ENCODE assay signal across 13 cellular contexts in the genomic region with DNA sequence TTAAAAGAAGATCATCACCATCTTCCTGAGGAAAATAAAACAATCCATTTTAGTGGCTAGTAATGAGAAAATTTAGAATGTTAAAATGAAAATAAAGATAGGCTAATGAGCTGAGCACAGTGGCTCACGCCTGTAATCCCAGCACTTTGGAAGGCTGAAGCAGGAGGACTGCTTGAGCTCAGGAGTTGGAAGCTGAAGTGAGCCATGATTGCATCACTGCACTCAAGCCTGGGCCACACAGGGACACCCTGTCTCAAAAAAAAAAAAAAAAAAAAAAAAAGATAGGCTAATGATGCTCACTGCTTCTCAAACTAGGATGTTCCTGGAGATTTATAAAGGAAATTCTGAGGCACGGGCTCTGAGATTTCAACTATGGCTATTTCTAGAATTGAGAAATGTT. TPM values are rescaled to one million over a fixed set of nuclear protein-coding genes. Genes with fewer than 3 reads are reported as not detected.
DNase-seq lines count a peak whose midpoint lies in the region; ATAC-seq and TF ChIP-seq lines count a peak whose summit lies in the region.
"Had no signal": no experiment of that assay in that cellular context is flagged by ENCODE, and none has a peak within 500 bp of the region (broad histone marks: within the 10 kb centered on the region; RNA-seq: fewer than 3 reads in every experiment).

No MANE protein-coding gene starts in this region.

- H3K4me1 ChIP-seq in right cardiac atrium (ENCODE audit: control insufficient read depth, insufficient read depth, low read length) (no peaks in the 10 kb centered on the region), left ventricle myocardium inferior (no peaks in the 10 kb centered on the region), MM.1S (ENCODE audit: low read length) (peaks cover 14% of the 10 kb centered on the region), testis (no peaks in the 10 kb centered on the region)
- H3K4me1 ChIP-seq: BE2C had no signal

- no peaks in the 10 kb centered on the region for H4K20me1 ChIP-seq in MM.1S (ENCODE audit: insufficient read depth, low read length)

- H3K79me2 ChIP-seq in MM.1S (ENCODE audit: low read length): no peaks in the 10 kb centered on the region

- H2AFZ ChIP-seq in MM.1S (ENCODE audit: low read length): no peak overlapping the region

- in situ Hi-C loops in GM13976 (cut with MboI; ENCODE audit: low sequenced_read_pairs, unreplicated experiment): no loop called here

- H3K4me3 ChIP-seq in right cardiac atrium (ENCODE audit: low read length): no peak overlapping the region
- no peak overlapping the region for H3K4me3 ChIP-seq in left ventricle myocardium inferior
- no peak overlapping the region for H3K4me3 ChIP-seq in MM.1S (ENCODE audit: low read length)
- no peak overlapping the region for H3K4me3 ChIP-seq in testis

- peaks cover 89% of the 10 kb centered on the region for H3K36me3 ChIP-seq in left ventricle myocardium inferior
- no peaks in the 10 kb centered on the region for H3K36me3 ChIP-seq in MM.1S (replicated peaks; ENCODE audit: insufficient read depth, low read length)
- H3K36me3 ChIP-seq in testis (ENCODE audit: low read depth, missing control alignments): no peaks in the 10 kb centered on the region
- H3K36me3 ChIP-seq: BE2C had no signal

- H3K9me3 ChIP-seq in right cardiac atrium (ENCODE audit: control insufficient read depth, low read length): no peaks in the 10 kb centered on the region
- no peaks in the 10 kb centered on the region for H3K9me3 ChIP-seq in left ventricle myocardium inferior (replicated peaks)
- H3K9me3 ChIP-seq in MM.1S (replicated peaks; ENCODE audit: insufficient read depth, low read length): no peaks in the 10 kb centered on the region
- no peaks in the 10 kb centered on the region for H3K9me3 ChIP-seq in testis
- H3K9me3 ChIP-seq: BE2C had no signal

- peak overlapping the region; percentile 74; the same call in 1 of the 2 replicates for H3K4me2 ChIP-seq in MM.1S (ENCODE audit: low read depth, low read length)

- intact Hi-C loops in right cardiac atrium (cut with DNase I): no loop called here
- intact Hi-C loops in left ventricle myocardium inferior (cut with micrococcal nuclease): no loop called here
- intact Hi-C loops in testis (cut with DNase I; ENCODE audit: low total_unique reads): no loop called here

- 77% methylated on average over 2 of the region's 2 CpGs for WGBS in right cardiac atrium
- WGBS in testis, 2 donors: 91 to 95% methylated on average over 2 of the region's 2 CpGs

- no peak for TF ChIP-seq POLR2A in testis (IDR thresholded peaks at IDR 0.05)

- H3K9me2 ChIP-seq in MM.1S (replicated peaks; ENCODE audit: insufficient read depth, low read length): no peaks in the 10 kb centered on the region

- no peak overlapping the region for H3K9ac ChIP-seq in MM.1S (ENCODE audit: low read length)

- no peak overlapping the region for H3K27ac ChIP-seq in right cardiac atrium (ENCODE audit: low read length)
- H3K27ac ChIP-seq in left ventricle myocardium inferior (replicated peaks): no peak overlapping the region
- no peak overlapping the region for H3K27ac ChIP-seq in MM.1S (ENCODE audit: low read length)
- H3K27ac ChIP-seq in testis: no peak overlapping the region

- ATAC-seq in right cardiac atrium (peak; percentile 42 to 62), GM18861 (IDR thresholded peaks at IDR 0.05; ENCODE audit: unreplicated experiment) (no peak)

- DNase-seq in right cardiac atrium (no peak), left ventricle myocardium inferior (no peak), MM.1S (no peak), fibroblast of peridontal ligament (ENCODE audit: extremely low read depth) (peak; percentile 12), testis (no peak), GM13976 (ENCODE audit: low spot score) (no peak)
- DNase-seq: activated CD4-positive, alpha-beta T cell treated with anti-CD3 and anti-CD28 coated beads, Interleukin-2, amount 50 U/mL, for 4 hours; BE2C; DMS79 treated with DMSO at 0.1 percent for 48 hours; effector memory CD4-positive, alpha-beta T cell; Kasumi-1; NCI-H774 had no signal

- peaks cover 11% of the 10 kb centered on the region for H3F3A ChIP-seq in MM.1S (ENCODE audit: insufficient read depth, low read length)

- TF ChIP-seq CTCF in left ventricle myocardium inferior (IDR thresholded peaks at IDR 0.05; ENCODE audit: borderline replicate concordance) (no peak), MM.1S (IDR thresholded peaks at IDR 0.05; ENCODE audit: low read length) (no peak), testis (IDR thresholded peaks at IDR 0.05) (no peak), GM13976 (IDR thresholded peaks at IDR 0.05; ENCODE audit: borderline replicate concordance, control extremely low read depth, extremely low read depth, insufficient read depth, missing control alignments) (no peak)

- H3K27me3 ChIP-seq in right cardiac atrium (ENCODE audit: control insufficient read depth, insufficient read depth): no peaks in the 10 kb centered on the region
- H3K27me3 ChIP-seq in left ventricle myocardium inferior (ENCODE audit: low read depth): no peaks in the 10 kb centered on the region
- H3K27me3 ChIP-seq in MM.1S (replicated peaks; ENCODE audit: insufficient read depth, low read length): no peaks in the 10 kb centered on the region
- H3K27me3 ChIP-seq in testis: no peaks in the 10 kb centered on the region
- H3K27me3 ChIP-seq: BE2C had no signal

RNA-seq across cellular contexts. Expression of a gene that starts 50.3 kb away (rescaled TPM):
- total RNA-seq in right cardiac atrium (10 to 100 TPM in 2 of 4 donors, 1 to 10 TPM in 2; 9.6 to 12.4 (median 10.9) TPM), left ventricle myocardium inferior (8.3 TPM), testis (10 to 100 TPM; 36.9 to 39.5 TPM)
- polyA plus RNA-seq in right cardiac atrium (2.3 TPM), testis (ENCODE audit: insufficient read depth, low read depth, low replicate concordance) (14.8 TPM)
